In the genomic region with DNA sequence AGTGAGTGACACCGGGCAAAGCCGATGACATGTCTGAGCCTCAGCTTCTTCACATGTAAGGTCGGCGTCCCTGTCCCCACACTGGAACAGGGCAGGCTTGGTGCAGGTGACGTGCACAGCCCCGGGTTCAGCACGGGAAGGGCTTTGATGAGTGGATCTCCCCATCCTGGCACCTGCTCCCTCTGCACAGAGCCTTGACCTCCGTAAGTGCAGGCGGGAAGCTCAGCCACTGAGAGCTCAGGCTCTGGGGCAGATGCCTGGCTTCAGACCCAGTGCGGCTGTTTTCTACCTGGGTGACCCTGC, we compare ENCODE assay signal across 22 cellular contexts.
"Had no signal": no experiment of that assay in that cellular context is flagged by ENCODE, and none has a peak within 500 bp of the region (broad histone marks: within the 10 kb centered on the region; RNA-seq: fewer than 3 reads in every experiment).

No MANE protein-coding gene starts in this region.

- H3K9me3 ChIP-seq: MG63, SJSA1 had no signal

- H3K9ac ChIP-seq: KMS-11 had no signal

- H3K4me3 ChIP-seq: K562, MG63, SJSA1, SK-N-MC had no signal

- H3K27ac ChIP-seq: KMS-11, SJSA1, SK-N-MC had no signal

- H3K4me1 ChIP-seq: SJSA1 had no signal

- DNase-seq: MG63; NCI-H1092; NCI-H1105 treated with DMSO at 0.1 percent for 48 hours; NCI-H1417 treated with DMSO at 0.1 percent for 48 hours; NCI-H146; NCI-H1694 treated with DMSO at 0.1 percent for 48 hours; NCI-H2029; NCI-H2171 treated with DMSO at 0.1 percent for 48 hours; NCI-H345; NCI-H446 treated with DMSO at 0.1 percent for 48 hours; NCI-H510A treated with DMSO at 0.1 percent for 48 hours; NCI-H526; NCI-H82; NK-92 treated with Interleukin-12 subunit alpha and Interleukin-12 subunit beta, amount 100 ng/mL, for 24 hours; PC-3; SHP77 treated with DMSO at 0.1 percent for 48 hours had no signal

- H3K36me3 ChIP-seq: MG63, SJSA1 had no signal

- FAIRE-seq: K562 had no signal

- ATAC-seq: K562, Panc1, PC-3, Right ventricle myocardium inferior had no signal

- H3K4me2 ChIP-seq: KMS-11 had no signal

- H3K27me3 ChIP-seq: MG63, SJSA1 had no signal
